Comparison of ENCODE assay signal across 13 cellular contexts in genomic region chr1:183652107-183652506, GRCh38. TPM values are rescaled to one million over a fixed set of nuclear protein-coding genes. Genes with fewer than 3 reads are reported as not detected.
A peak's percentile ranks its signal among the peaks of the same experiment; 100 is the strongest.
DNase-seq lines count a peak whose midpoint lies in the region; ATAC-seq, FAIRE-seq and TF ChIP-seq lines count a peak whose summit lies in the region.
"Had no signal": no experiment of that assay in that cellular context is flagged by ENCODE, and none has a peak within 500 bp of the region (broad histone marks: within the 10 kb centered on the region; RNA-seq: fewer than 3 reads in every experiment).

No MANE protein-coding gene starts in this region.

- no peak for DNase-seq in CD8-positive, alpha-beta T cell
- DNase-seq in endothelial cell (ENCODE audit: low spot score) = no peak
- DNase-seq in HEK293T (ENCODE audit: extremely low spot score) = no peak
- no peak for DNase-seq in GDM1 (lab: John Stamatoyannopoulos, UW)
- DNase-seq in pancreas = no peak
- DNase-seq: Calu3; stimulated activated CD8-positive, alpha-beta memory T cell treated with anti-CD3 and anti-CD28 coated beads, Interleukin-4, amount 100 ng/mL, for 48 hours; T-helper 9 cell had no signal

- no peak overlapping the region for H3K4me3 ChIP-seq in CD8-positive, alpha-beta T cell (ENCODE audit: low read depth, low read length)
- no peak overlapping the region for H3K4me3 ChIP-seq in pancreas
- H3K4me3 ChIP-seq: skin epidermis had no signal

- FAIRE-seq in pancreas (lab: Jason Lieb, UNC) = no peak

- no peaks in the 10 kb centered on the region for H3K9me3 Mint-ChIP-seq in CD8-positive, alpha-beta T cell
- H3K9me3 Mint-ChIP-seq in endothelial cell (ENCODE audit: unreplicated experiment) = no peaks in the 10 kb centered on the region
- H3K9me3 Mint-ChIP-seq: nephron had no signal

- ATAC-seq in CD8-positive, alpha-beta T cell = peak; percentile 72
- ATAC-seq in GM18498 (IDR thresholded peaks at IDR 0.05; ENCODE audit: unreplicated experiment) (peak; percentile 61), HG03432 (IDR thresholded peaks at IDR 0.05; ENCODE audit: unreplicated experiment) (peak; percentile 40), pancreas (no peak)

- H3K27me3 ChIP-seq in CD8-positive, alpha-beta T cell (ENCODE audit: insufficient read depth, low read length) = no peaks in the 10 kb centered on the region
- no peaks in the 10 kb centered on the region for H3K27me3 ChIP-seq in pancreas

- intact Hi-C loops in CD8-positive, alpha-beta T cell (cut with DNase I, micrococcal nuclease) = loop anchor here (5.0 to 10.0 kb wide), 3 partner anchors 35 to 1043 kb away; partner anchors contain the start of gene COLGALT2 (in 1 of the 2)
- intact Hi-C loops in pancreas (cut with DNase I) = loop anchor here (5.0 to 10.0 kb wide), 3 partner anchors 260 to 265 kb away; no protein-coding TSS in a partner anchor

- H3K9me3 ChIP-seq in CD8-positive, alpha-beta T cell (ENCODE audit: low read length) = no peaks in the 10 kb centered on the region
- no peaks in the 10 kb centered on the region for H3K9me3 ChIP-seq in pancreas

- peaks cover 19% of the 10 kb centered on the region for H3K4me1 ChIP-seq in CD8-positive, alpha-beta T cell (ENCODE audit: insufficient read depth, low read length)
- peaks cover 0 to 3% (median 0%) of the 10 kb centered on the region in 3 donors for H3K4me1 ChIP-seq in pancreas

- POLR2A ChIA-PET in CD8-positive, alpha-beta T cell (lab: Charles Lee) = no interaction called here
- POLR2A ChIA-PET in HEK293T (lab: Yijun Ruan, JAX) = no interaction called here

- no peaks in the 10 kb centered on the region for H3K36me3 Mint-ChIP-seq in CD8-positive, alpha-beta T cell
- no peaks in the 10 kb centered on the region for H3K36me3 Mint-ChIP-seq in endothelial cell (ENCODE audit: low read depth, unreplicated experiment)

- no peak overlapping the region for H3K4me3 Mint-ChIP-seq in CD8-positive, alpha-beta T cell
- H3K4me3 Mint-ChIP-seq in endothelial cell (ENCODE audit: unreplicated experiment) = no peak overlapping the region
- H3K4me3 Mint-ChIP-seq: nephron had no signal

- no peak overlapping the region for H3K27ac ChIP-seq in CD8-positive, alpha-beta T cell (ENCODE audit: low read depth, low read length)
- no peak overlapping the region for H3K27ac ChIP-seq in pancreas

- H3K27me3 Mint-ChIP-seq in CD8-positive, alpha-beta T cell (ENCODE audit: low read depth) = no peaks in the 10 kb centered on the region
- H3K27me3 Mint-ChIP-seq in endothelial cell (ENCODE audit: unreplicated experiment) = no peaks in the 10 kb centered on the region

- no peak for TF ChIP-seq CTCF in CD8-positive, alpha-beta T cell (IDR thresholded peaks at IDR 0.05)
- TF ChIP-seq CTCF in endothelial cell (IDR thresholded peaks at IDR 0.05; ENCODE audit: unreplicated experiment) (no peak), pancreas (IDR thresholded peaks at IDR 0.05) (no peak)

- H3K36me3 ChIP-seq in CD8-positive, alpha-beta T cell (ENCODE audit: insufficient read depth, low read length) = no peaks in the 10 kb centered on the region
- H3K36me3 ChIP-seq in pancreas = no peaks in the 10 kb centered on the region

- WGBS in pancreas, 2 donors = 46 to 69% methylated on average over 1 of the region's 1 CpG

- peaks cover 29% of the 10 kb centered on the region for H3K4me1 Mint-ChIP-seq in CD8-positive, alpha-beta T cell (ENCODE audit: low read depth)
- peaks cover 32% of the 10 kb centered on the region for H3K4me1 Mint-ChIP-seq in endothelial cell (ENCODE audit: unreplicated experiment)

- H3K27ac Mint-ChIP-seq in CD8-positive, alpha-beta T cell = peak overlapping the region; percentile 64
- H3K27ac Mint-ChIP-seq in endothelial cell (ENCODE audit: unreplicated experiment) = peak overlapping the region; percentile 90

- CTCF ChIA-PET in CD8-positive, alpha-beta T cell (lab: Charles Lee) = interaction anchor here (0.8 to 6.2 kb wide), 4 partner anchors 19 to 269 kb away, joined by 3 to 172 read pairs (median 25); no protein-coding TSS in a partner anchor
- CTCF ChIA-PET in HEK293T (lab: Yijun Ruan, JAX) = interaction anchor here (1.3 kb wide), 1 partner anchor 33 kb away, joined by 3 read pairs; no protein-coding TSS in a partner anchor

TF ChIP-seq in HEK293T, 16 proteins besides CTCF, POLR2A, EP300 and RAD21:
- TF ChIP-seq SP1 (IDR thresholded peaks at IDR 0.05) (no peak), ARNT (IDR thresholded peaks at IDR 0.05) (no peak), FOXA1 (IDR thresholded peaks at IDR 0.05) (no peak), FOXK2 (IDR thresholded peaks at IDR 0.05) (no peak), FOXM1 (IDR thresholded peaks at IDR 0.05; ENCODE audit: borderline replicate concordance) (no peak), SUZ12 (IDR thresholded peaks at IDR 0.05) (no peak), L3MBTL2 (conservative IDR thresholded peaks at IDR 0.05) (no peak), HDGF (IDR thresholded peaks at IDR 0.05; ENCODE audit: borderline replicate concordance) (no peak), LEF1 (IDR thresholded peaks at IDR 0.05; ENCODE audit: borderline replicate concordance) (no peak), BHLHE40 (IDR thresholded peaks at IDR 0.05; ENCODE audit: borderline replicate concordance) (no peak), ELF4 (IDR thresholded peaks at IDR 0.05) (no peak), ZNF384 (IDR thresholded peaks at IDR 0.05) (no peak)
- TF ChIP-seq, protein P1, sequence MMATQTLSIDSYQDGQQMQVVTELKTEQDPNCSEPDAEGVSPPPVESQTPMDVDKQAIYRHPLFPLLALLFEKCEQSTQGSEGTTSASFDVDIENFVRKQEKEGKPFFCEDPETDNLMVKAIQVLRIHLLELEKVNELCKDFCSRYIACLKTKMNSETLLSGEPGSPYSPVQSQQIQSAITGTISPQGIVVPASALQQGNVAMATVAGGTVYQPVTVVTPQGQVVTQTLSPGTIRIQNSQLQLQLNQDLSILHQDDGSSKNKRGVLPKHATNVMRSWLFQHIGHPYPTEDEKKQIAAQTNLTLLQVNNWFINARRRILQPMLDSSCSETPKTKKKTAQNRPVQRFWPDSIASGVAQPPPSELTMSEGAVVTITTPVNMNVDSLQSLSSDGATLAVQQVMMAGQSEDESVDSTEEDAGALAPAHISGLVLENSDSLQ (IDR thresholded peaks at IDR 0.05) = no peak
TF ChIP-seq in HEK293T: peak in this region for 0.

RNA-seq across cellular contexts. Expression of gene APOBEC4, which starts 1.0 kb away (rescaled TPM):
- total RNA-seq in CD8-positive, alpha-beta T cell = not detected
- total RNA-seq in endothelial cell (ENCODE audit: unreplicated experiment) (not detected), pancreas (not detected)
- under 1 TPM in 1 of 2 donors, not detected in 1; 0.05 TPM for polyA plus RNA-seq in pancreas
- total RNA-seq: Calu3, fibroblast of lung had no signal
- polyA plus RNA-seq: fibroblast of lung had no signal

RNA-seq across cellular contexts. Expression of gene ARPC5, which starts 16.5 kb away (rescaled TPM):
- total RNA-seq in CD8-positive, alpha-beta T cell = 10 to 100 TPM; 14.2 to 17.1 TPM
- total RNA-seq in endothelial cell (ENCODE audit: unreplicated experiment) (142 TPM), pancreas (10 to 100 TPM; 17.5 to 68.0 (median 28.4) TPM)
- 10 to 100 TPM; 33.5 to 58.5 TPM for polyA plus RNA-seq in pancreas

Comparison
In these comparisons a context has a peak if more than half of its experiments do, and no peak if none do; other contexts are left out.
1. ATAC-seq: peak in CD8-positive, alpha-beta T cell (single experiment), GM18498 (single experiment) and HG03432 (single experiment); none in pancreas (0 of 4).